Comparison of ENCODE assay signal across 14 cellular contexts in the genomic region with DNA sequence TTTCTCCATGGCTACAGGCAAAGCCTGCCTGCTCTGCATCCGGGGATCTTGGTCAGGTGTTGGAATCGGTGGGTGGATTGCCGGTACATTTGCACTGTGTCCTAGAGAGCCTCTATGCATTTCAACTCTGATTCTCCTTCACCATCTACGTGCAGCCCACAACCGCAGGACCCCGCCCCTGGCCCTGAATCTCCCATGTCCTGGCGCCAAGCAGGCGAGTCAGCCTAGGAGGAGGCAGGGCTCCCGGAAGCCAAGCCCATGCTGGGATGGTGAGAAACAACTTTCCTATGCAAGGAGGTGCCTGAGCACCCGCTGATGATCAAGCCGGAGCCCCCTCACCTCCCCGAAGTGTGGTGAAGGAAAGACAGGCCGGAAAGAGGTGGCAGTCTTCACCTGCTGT. TPM values are rescaled to one million over a fixed set of nuclear protein-coding genes. Genes with fewer than 3 reads are reported as not detected.
DNase-seq lines count a peak whose midpoint lies in the region; ATAC-seq and TF ChIP-seq lines count a peak whose summit lies in the region.
"Not testable (repeated sequence)": the region's sequence is repeated elsewhere in the genome, so short reads cannot be mapped to it uniquely, and the experiment has no call there.
"Had no signal": no experiment of that assay in that cellular context is flagged by ENCODE, and none has a peak within 500 bp of the region (broad histone marks: within the 10 kb centered on the region; RNA-seq: fewer than 3 reads in every experiment).

No MANE protein-coding gene starts in this region.

- H3K4me2 ChIP-seq in PC-3 (ENCODE audit: low read length): not testable (repeated sequence)

- not testable (repeated sequence) for H3K4me3 ChIP-seq in PC-3 (ENCODE audit: low read length)

- not testable (repeated sequence) for H3K9me3 Mint-ChIP-seq in activated CD8-positive, alpha-beta T cell treated with anti-CD3 and anti-CD28 coated beads, Interleukin-2, amount 10 ng/mL, durations not matched to agents 7 days and 5 days (ENCODE audit: insufficient read depth)

- peak; percentile 20; the same call in 1 of the 2 replicates for ATAC-seq in PC-3
- ATAC-seq in activated CD8-positive, alpha-beta T cell treated with anti-CD3 and anti-CD28 coated beads, Interleukin-2, amount 10 ng/mL, durations not matched to agents 7 days and 5 days: not testable (repeated sequence)
- ATAC-seq in foreskin keratinocyte: peak; percentile 42

- H4K20me1 ChIP-seq in PC-3 (ENCODE audit: low read length): not testable (repeated sequence)

- not testable (repeated sequence) for H3K9ac ChIP-seq in PC-3 (ENCODE audit: low read length)

- POLR2A ChIA-PET in PC-3 (lab: Charles Lee; ENCODE audit: unreplicated experiment); activated CD8-positive, alpha-beta T cell treated with anti-CD3 and anti-CD28 coated beads, Interleukin-2, amount 10 ng/mL, durations not matched to agents 7 days and 5 days (lab: Charles Lee): not testable (repeated sequence)

- TF ChIP-seq CTCF in PC-3 (conservative IDR thresholded peaks at IDR 0.05; ENCODE audit: low read depth, low read length); foreskin keratinocyte (conservative IDR thresholded peaks at IDR 0.05): not testable (repeated sequence)

- not testable (repeated sequence) for H3K36me3 Mint-ChIP-seq in activated CD8-positive, alpha-beta T cell treated with anti-CD3 and anti-CD28 coated beads, Interleukin-2, amount 10 ng/mL, durations not matched to agents 7 days and 5 days (ENCODE audit: low read depth)

- CTCF ChIA-PET in PC-3 (lab: Charles Lee); activated CD8-positive, alpha-beta T cell treated with anti-CD3 and anti-CD28 coated beads, Interleukin-2, amount 10 ng/mL, durations not matched to agents 7 days and 5 days (lab: Charles Lee): not testable (repeated sequence)

- DNase-seq in HT1080 (ENCODE audit: low read depth): peak; percentile 20
- not testable (repeated sequence) for DNase-seq in PC-3, foreskin keratinocyte
- DNase-seq in activated CD8-positive, alpha-beta T cell treated with anti-CD3 and anti-CD28 coated beads, Interleukin-2, amount 10 ng/mL, durations not matched to agents 7 days and 5 days: peak; percentile 6
- peak; percentile 15 for DNase-seq in islet precursor cell

- H2AFZ ChIP-seq in PC-3 (ENCODE audit: low read length): not testable (repeated sequence)

- not testable (repeated sequence) for H3K79me2 ChIP-seq in PC-3 (ENCODE audit: low read length)

- not testable (repeated sequence) for H3K9me2 ChIP-seq in PC-3 (replicated peaks; ENCODE audit: low read length)

- not testable (repeated sequence) for H3K36me3 ChIP-seq in PC-3 (ENCODE audit: low read depth, low read length)

- not testable (repeated sequence) for H3K4me3 Mint-ChIP-seq in activated CD8-positive, alpha-beta T cell treated with anti-CD3 and anti-CD28 coated beads, Interleukin-2, amount 10 ng/mL, durations not matched to agents 7 days and 5 days

- not testable (repeated sequence) for BruUV-seq in PC-3 (replicated peaks; lab: Mats Ljungman, UMichigan)

- H3K27me3 Mint-ChIP-seq in activated CD8-positive, alpha-beta T cell treated with anti-CD3 and anti-CD28 coated beads, Interleukin-2, amount 10 ng/mL, durations not matched to agents 7 days and 5 days (ENCODE audit: low read depth): not testable (repeated sequence)

- H3F3A ChIP-seq in PC-3 (ENCODE audit: low read length, unreplicated experiment): not testable (repeated sequence)

- not testable (repeated sequence) for H3K4me1 ChIP-seq in PC-3 (ENCODE audit: insufficient read depth, low read length); foreskin keratinocyte

- H3K27ac Mint-ChIP-seq in activated CD8-positive, alpha-beta T cell treated with anti-CD3 and anti-CD28 coated beads, Interleukin-2, amount 10 ng/mL, durations not matched to agents 7 days and 5 days: not testable (repeated sequence)

- not testable (repeated sequence) for H3K4me1 Mint-ChIP-seq in activated CD8-positive, alpha-beta T cell treated with anti-CD3 and anti-CD28 coated beads, Interleukin-2, amount 10 ng/mL, durations not matched to agents 7 days and 5 days (ENCODE audit: low read depth)

- H3K9me3 ChIP-seq in PC-3 (ENCODE audit: low read length): not testable (repeated sequence)

- not testable (repeated sequence) for H3K27me3 ChIP-seq in PC-3 (ENCODE audit: low read length); foreskin keratinocyte

- intact Hi-C loops in PC-3 (cut with micrococcal nuclease): not testable (repeated sequence)

- H3K27ac ChIP-seq in PC-3 (ENCODE audit: low read length); foreskin keratinocyte: not testable (repeated sequence)

RNA-seq across cellular contexts. Expression of a gene that starts 7.9 kb away (rescaled TPM):
- total RNA-seq in HT1080 (2014; rRNA removed; shearing (Covaris generic)): not detected in 2 replicates
- not detected in 2 replicates for polyA plus RNA-seq in HT1080 (2015; cell fraction: cytosol; rRNA removed)
- polyA plus RNA-seq in HT1080 (2015; cell fraction: nucleus; rRNA removed): not detected in 2 replicates
- not detected in 2 replicates for total RNA-seq in PC-3 (2014; rRNA removed)
- not detected for total RNA-seq in activated CD8-positive, alpha-beta T cell treated with anti-CD3 and anti-CD28 coated beads, Interleukin-2, amount 10 ng/mL, durations not matched to agents 7 days and 5 days
- total RNA-seq in foreskin keratinocyte: not detected in 2 replicates
- not detected in 2 replicates for polyA plus RNA-seq in foreskin keratinocyte
- total RNA-seq: A673; CD4-positive, alpha-beta memory T cell; CD4-positive, CD25-positive, alpha-beta regulatory T cell; CD8-positive, alpha-beta memory T cell; Daoy; G401; GM12878 had no signal
- polyA plus RNA-seq: AG04450; CD14-positive monocyte; CD4-positive, alpha-beta memory T cell; CD4-positive, CD25-positive, alpha-beta regulatory T cell; CD8-positive, alpha-beta memory T cell; GM12878 had no signal
